In genomic region chr19:47493378-47494210, GRCh38 we compare ENCODE assay signal across 21 cellular contexts. TPM values are rescaled to one million over a fixed set of nuclear protein-coding genes. Genes with fewer than 3 reads are reported as not detected.
A peak's percentile ranks its signal among the peaks of the same experiment; 100 is the strongest.
DNase-seq lines count a peak whose midpoint lies in the region; ATAC-seq and TF ChIP-seq lines count a peak whose summit lies in the region.
"Had no signal": no experiment of that assay in that cellular context is flagged by ENCODE, and none has a peak within 500 bp of the region (broad histone marks: within the 10 kb centered on the region; RNA-seq: fewer than 3 reads in every experiment).

No MANE protein-coding gene starts in this region.

- H3K4me1 Mint-ChIP-seq in activated CD4-positive, alpha-beta T cell treated with anti-CD3 and anti-CD28 coated beads, Interleukin-2, amount 10 ng/mL, durations not matched to agents 7 days and 5 days, result peaks cover 6% of the 10 kb centered on the region
- peaks cover 7% of the 10 kb centered on the region for H3K4me1 Mint-ChIP-seq in T-helper 17 cell
- no peaks in the 10 kb centered on the region for H3K4me1 Mint-ChIP-seq in neural progenitor cell
- H3K4me1 Mint-ChIP-seq: B cell had no signal

- H3K27me3 ChIP-seq in neural progenitor cell, result no peaks in the 10 kb centered on the region
- H3K27me3 ChIP-seq: colonic mucosa, vagina had no signal

- no peaks in the 10 kb centered on the region for H3K36me3 ChIP-seq in neural progenitor cell
- H3K36me3 ChIP-seq: colonic mucosa had no signal

- no peaks in the 10 kb centered on the region for H3K9me3 Mint-ChIP-seq in activated CD4-positive, alpha-beta T cell treated with anti-CD3 and anti-CD28 coated beads, Interleukin-2, amount 10 ng/mL, durations not matched to agents 7 days and 5 days
- no peaks in the 10 kb centered on the region for H3K9me3 Mint-ChIP-seq in neural progenitor cell

- CTCF ChIA-PET in activated CD4-positive, alpha-beta T cell treated with anti-CD3 and anti-CD28 coated beads, Interleukin-2, amount 10 ng/mL, durations not matched to agents 7 days and 5 days (lab: Charles Lee), result interaction anchor here (1.6 to 4.3 kb wide), 3 partner anchors 8 to 10 kb away, joined by 5 to 24 read pairs (median 9); partner anchors contain the start of gene KPTN

- no peaks in the 10 kb centered on the region for H3K4me1 ChIP-seq in neural progenitor cell
- H3K4me1 ChIP-seq: colonic mucosa had no signal

- no peak overlapping the region for H3K4me3 ChIP-seq in neural progenitor cell
- H3K4me3 ChIP-seq: colonic mucosa, vagina had no signal

- H3K79me2 ChIP-seq in neural progenitor cell (ENCODE audit: low read depth), result no peaks in the 10 kb centered on the region

- no peaks in the 10 kb centered on the region for H4K20me1 ChIP-seq in neural progenitor cell (ENCODE audit: low read depth)

- no peak overlapping the region for H3K27ac ChIP-seq in neural progenitor cell
- H3K27ac ChIP-seq: colonic mucosa, vagina had no signal

- ATAC-seq in T-helper 17 cell (no peak), Right ventricle myocardium superior (ENCODE audit: poor library complexity) (peak; percentile 68), HG03045 (IDR thresholded peaks at IDR 0.05; ENCODE audit: unreplicated experiment) (no peak)

- peak overlapping the region; percentile 31 for H3K27ac Mint-ChIP-seq in activated CD4-positive, alpha-beta T cell treated with anti-CD3 and anti-CD28 coated beads, Interleukin-2, amount 10 ng/mL, durations not matched to agents 7 days and 5 days
- H3K27ac Mint-ChIP-seq in T-helper 17 cell (peak overlapping the region; percentile 37), neural progenitor cell (peak overlapping the region; percentile 46)
- H3K27ac Mint-ChIP-seq: B cell had no signal

- H3K9ac ChIP-seq in neural progenitor cell, result no peak overlapping the region

- no peak overlapping the region for H3K4me3 Mint-ChIP-seq in activated CD4-positive, alpha-beta T cell treated with anti-CD3 and anti-CD28 coated beads, Interleukin-2, amount 10 ng/mL, durations not matched to agents 7 days and 5 days
- no peak overlapping the region for H3K4me3 Mint-ChIP-seq in T-helper 17 cell
- H3K4me3 Mint-ChIP-seq in neural progenitor cell, result no peak overlapping the region
- H3K4me3 Mint-ChIP-seq: B cell had no signal

- no peaks in the 10 kb centered on the region for H3K27me3 Mint-ChIP-seq in activated CD4-positive, alpha-beta T cell treated with anti-CD3 and anti-CD28 coated beads, Interleukin-2, amount 10 ng/mL, durations not matched to agents 7 days and 5 days
- H3K27me3 Mint-ChIP-seq in T-helper 17 cell (no peaks in the 10 kb centered on the region), neural progenitor cell (ENCODE audit: insufficient read depth, low read depth) (peaks cover 3% of the 10 kb centered on the region)
- H3K27me3 Mint-ChIP-seq: B cell had no signal

- no peaks in the 10 kb centered on the region for H3K9me3 ChIP-seq in T-helper 17 cell (ENCODE audit: control insufficient read depth, low read length, poor library complexity, severe bottlenecking)
- H3K9me3 ChIP-seq in neural progenitor cell (ENCODE audit: low read depth), result no peaks in the 10 kb centered on the region
- H3K9me3 ChIP-seq: colonic mucosa, vagina had no signal

- intact Hi-C loops in Right ventricle myocardium superior (cut with DNase I), result no loop called here

- DNase-seq in activated CD4-positive, alpha-beta T cell treated with anti-CD3 and anti-CD28 coated beads, Interleukin-2, amount 10 ng/mL, durations not matched to agents 7 days and 5 days, result no peak
- no peak for DNase-seq in activated CD4-positive, alpha-beta T cell treated with anti-CD3 and anti-CD28 coated beads for 4 hours
- no peak for DNase-seq in T-helper 17 cell
- peak; percentile 36 for DNase-seq in Right ventricle myocardium superior
- DNase-seq in neural progenitor cell (ENCODE audit: low spot score), result no peak
- DNase-seq in OCI-M2 (lab: John Stamatoyannopoulos, UW; ENCODE audit: unreplicated experiment), result no peak
- no peak for DNase-seq in putamen (ENCODE audit: low spot score)
- DNase-seq: activated CD4-positive, alpha-beta T cell treated with anti-CD3 and anti-CD28 coated beads, Interleukin-2, amount 50 U/mL, for 4 hours; activated naive CD4-positive, alpha-beta T cell treated with anti-CD3 and anti-CD28 coated beads, Interleukin-2, amount 50 U/mL, for 16 hours; Calu3; colonic mucosa; HCEC 1CT; NCI-H1417 treated with DMSO at 0.1 percent for 48 hours; NCI-H526 treated with DMSO at 0.1 percent for 48 hours; SW 1271 had no signal

- no peak overlapping the region for H3K4me2 ChIP-seq in neural progenitor cell

- H3K36me3 Mint-ChIP-seq in activated CD4-positive, alpha-beta T cell treated with anti-CD3 and anti-CD28 coated beads, Interleukin-2, amount 10 ng/mL, durations not matched to agents 7 days and 5 days (ENCODE audit: low read depth), result peaks cover 22% of the 10 kb centered on the region
- H3K36me3 Mint-ChIP-seq in T-helper 17 cell (ENCODE audit: low read depth) (peaks cover 5% of the 10 kb centered on the region), neural progenitor cell (peaks cover 3% of the 10 kb centered on the region)

- no peak for TF ChIP-seq CTCF in neural progenitor cell (IDR thresholded peaks at IDR 0.05)

- no peaks in the 10 kb centered on the region for H3F3A ChIP-seq in neural progenitor cell (ENCODE audit: low read depth)

- H2AFZ ChIP-seq in neural progenitor cell (replicated peaks), result no peak overlapping the region

- POLR2A ChIA-PET in activated CD4-positive, alpha-beta T cell treated with anti-CD3 and anti-CD28 coated beads, Interleukin-2, amount 10 ng/mL, durations not matched to agents 7 days and 5 days (lab: Charles Lee), result no interaction called here

RNA-seq across cellular contexts. Expression of gene KPTN, which starts 9.6 kb away (rescaled TPM):
- total RNA-seq in activated CD4-positive, alpha-beta T cell treated with anti-CD3 and anti-CD28 coated beads, Interleukin-2, amount 10 ng/mL, durations not matched to agents 7 days and 5 days, result 10 to 100 TPM; 12.5 to 14.1 TPM
- total RNA-seq in T-helper 17 cell (1 to 10 TPM; 3.5 to 6.3 TPM), Right ventricle myocardium superior (8.4 TPM), neural progenitor cell (ENCODE audit: low replicate concordance) (17.8 and 18.1 TPM in 2 replicates)

RNA-seq across cellular contexts. Expression of gene NAPA, which starts 21.3 kb away (rescaled TPM):
- 100 to 1,000 TPM; 121 to 133 TPM for total RNA-seq in activated CD4-positive, alpha-beta T cell treated with anti-CD3 and anti-CD28 coated beads, Interleukin-2, amount 10 ng/mL, durations not matched to agents 7 days and 5 days
- total RNA-seq in T-helper 17 cell, result 100 to 1,000 TPM; 124 to 133 TPM
- 113 TPM for total RNA-seq in Right ventricle myocardium superior
- 30.2 and 44.9 TPM in 2 replicates for total RNA-seq in neural progenitor cell (ENCODE audit: low replicate concordance)

RNA-seq across cellular contexts. Expression of gene SLC8A2, which starts 21.9 kb away (rescaled TPM):
- total RNA-seq in activated CD4-positive, alpha-beta T cell treated with anti-CD3 and anti-CD28 coated beads, Interleukin-2, amount 10 ng/mL, durations not matched to agents 7 days and 5 days, result not detected
- not detected for total RNA-seq in T-helper 17 cell
- 0.11 TPM for total RNA-seq in Right ventricle myocardium superior
- 14.5 and 17.6 TPM in 2 replicates for total RNA-seq in neural progenitor cell (ENCODE audit: low replicate concordance)
- total RNA-seq: A172, B cell, osteocyte, sciatic nerve had no signal

Comparison
In these comparisons a context has a peak if more than half of its experiments do, and no peak if none do; other contexts are left out.
1. RNA of gene SLC8A2, which starts 21.9 kb away (total RNA-seq): 14.5 to 17.6 TPM in neural progenitor cell; 0.11 TPM in Right ventricle myocardium superior (single experiment), not detected in activated CD4-positive, alpha-beta T cell treated with anti-CD3 and anti-CD28 coated beads, Interleukin-2, amount 10 ng/mL, durations not matched to agents 7 days and 5 days and not detected in T-helper 17 cell; every median in the first group is over 10 times any median in the second.
2. Peak in every context shown above with its lines, with median percentiles within 50 percentile points of each other: H3K27ac Mint-ChIP-seq.